In genomic region chr2:25050128-25050527, GRCh38 we compare ENCODE assay signal across 21 cellular contexts.
"Had no signal": no experiment of that assay in that cellular context is flagged by ENCODE, and none has a peak within 500 bp of the region (broad histone marks: within the 10 kb centered on the region; RNA-seq: fewer than 3 reads in every experiment).

No MANE protein-coding gene starts in this region.

- H3K36me3 Mint-ChIP-seq: activated naive CD8-positive, alpha-beta T cell; naive thymus-derived CD4-positive, alpha-beta T cell; WTC11 had no signal

- H3K9me3 Mint-ChIP-seq: activated CD4-positive, alpha-beta T cell treated with anti-CD3 and anti-CD28 coated beads, Interleukin-2, amount 10 ng/mL, durations not matched to agents 24 days and 14 days; memory B cell; stimulated activated naive CD8-positive, alpha-beta T cell treated with anti-CD3 and anti-CD28 coated beads, Interleukin-15, amount 100 ng/mL, for 72 hours; WTC11 had no signal

- DNase-seq: activated CD4-positive, alpha-beta T cell treated with anti-CD3 and anti-CD28 coated beads, Interleukin-2, amount 10 ng/mL, durations not matched to agents 24 days and 14 days; activated CD8-positive, alpha-beta memory T cell treated with anti-CD3 and anti-CD28 coated beads, Interleukin-2, amount 50 U/mL, for 4 hours; activated CD8-positive, alpha-beta T cell treated with anti-CD3 and anti-CD28 coated beads, Interleukin-2, amount 10 ng/mL, durations not matched to agents 7 days and 5 days; activated effector memory CD4-positive, alpha-beta T cell treated with anti-CD3 and anti-CD28 coated beads, Interleukin-2, amount 50 U/mL, for 16 hours; activated T-cell treated with anti-CD3 and anti-CD28 coated beads, Interleukin-2, amount 50 U/mL, for 48 hours; amniotic stem cell; kidney; left ventricle myocardium inferior; mucosa of descending colon; naive thymus-derived CD4-positive, alpha-beta T cell; ovary; sigmoid colon; stimulated activated naive CD8-positive, alpha-beta T cell treated with anti-CD3 and anti-CD28 coated beads, Interleukin-15, amount 100 ng/mL, for 72 hours; upper lobe of left lung had no signal

- H3K27me3 ChIP-seq: esophagus muscularis mucosa, hepatocyte, ovary, sigmoid colon, upper lobe of left lung had no signal

- FAIRE-seq: kidney, TTC549 had no signal

- ATAC-seq: activated CD8-positive, alpha-beta T cell treated with anti-CD3 and anti-CD28 coated beads, Interleukin-2, amount 10 ng/mL, durations not matched to agents 7 days and 5 days; mucosa of descending colon; naive thymus-derived CD4-positive, alpha-beta T cell; stimulated activated naive CD8-positive, alpha-beta T cell treated with anti-CD3 and anti-CD28 coated beads, Interleukin-15, amount 100 ng/mL, for 72 hours; WTC11 had no signal

- H3K4me3 Mint-ChIP-seq: activated CD4-positive, alpha-beta T cell treated with anti-CD3 and anti-CD28 coated beads, Interleukin-2, amount 10 ng/mL, durations not matched to agents 24 days and 14 days; activated CD8-positive, alpha-beta T cell treated with anti-CD3 and anti-CD28 coated beads, Interleukin-2, amount 10 ng/mL, durations not matched to agents 7 days and 5 days; activated naive CD8-positive, alpha-beta T cell; memory B cell; naive thymus-derived CD4-positive, alpha-beta T cell; stimulated activated naive CD8-positive, alpha-beta T cell treated with anti-CD3 and anti-CD28 coated beads, Interleukin-15, amount 100 ng/mL, for 72 hours; WTC11 had no signal

- H3K4me1 ChIP-seq: esophagus muscularis mucosa, upper lobe of left lung had no signal

- H3K27ac Mint-ChIP-seq: activated CD4-positive, alpha-beta T cell treated with anti-CD3 and anti-CD28 coated beads, Interleukin-2, amount 10 ng/mL, durations not matched to agents 24 days and 14 days; activated CD8-positive, alpha-beta T cell treated with anti-CD3 and anti-CD28 coated beads, Interleukin-2, amount 10 ng/mL, durations not matched to agents 7 days and 5 days; activated naive CD8-positive, alpha-beta T cell; memory B cell; naive thymus-derived CD4-positive, alpha-beta T cell had no signal

- H3K27ac ChIP-seq: esophagus muscularis mucosa, hepatocyte, left ventricle myocardium inferior, ovary, sigmoid colon, spleen, upper lobe of left lung had no signal

- H3K36me3 ChIP-seq: esophagus muscularis mucosa, left ventricle myocardium inferior, ovary, sigmoid colon, spleen, upper lobe of left lung had no signal

- H3K4me3 ChIP-seq: esophagus muscularis mucosa, hepatocyte, left ventricle myocardium inferior, mucosa of descending colon, ovary, sigmoid colon, spleen, upper lobe of left lung had no signal

- H3K9me3 ChIP-seq: esophagus muscularis mucosa, left ventricle myocardium inferior, mucosa of descending colon, ovary, sigmoid colon, spleen, upper lobe of left lung had no signal
